In genomic region chr3:140334530-140334929, GRCh38 we compare ENCODE assay signal across 32 cellular contexts.
"Had no signal": no experiment of that assay in that cellular context is flagged by ENCODE, and none has a peak within 500 bp of the region (broad histone marks: within the 10 kb centered on the region; RNA-seq: fewer than 3 reads in every experiment).

No MANE protein-coding gene starts in this region.

- H3K27me3 Mint-ChIP-seq: activated CD4-positive, alpha-beta memory T cell treated with anti-CD3 and anti-CD28 coated beads, Interleukin-2, amount 10 ng/mL, durations not matched to agents 7 days and 5 days; activated CD4-positive, alpha-beta T cell treated with anti-CD3 and anti-CD28 coated beads, Interleukin-2, amount 10 ng/mL, durations not matched to agents 7 days and 5 days; activated naive CD8-positive, alpha-beta T cell; activated T-helper 17 cell treated with anti-CD3 and anti-CD28 coated beads, Interleukin-2, amount 50 U/mL, for 72 hours; dendritic cell treated with granulocyte-macrophage colony-stimulating factor and Interleukin-4, amounts not matched to agents 40 ng/mL and 50 ng/mL, for 4 days; T-helper 17 cell had no signal

- H3K4me1 Mint-ChIP-seq: activated CD4-positive, alpha-beta memory T cell treated with anti-CD3 and anti-CD28 coated beads, Interleukin-2, amount 10 ng/mL, durations not matched to agents 7 days and 5 days; activated CD4-positive, alpha-beta T cell treated with anti-CD3 and anti-CD28 coated beads, Interleukin-2, amount 10 ng/mL, durations not matched to agents 7 days and 5 days; activated T-helper 17 cell treated with anti-CD3 and anti-CD28 coated beads, Interleukin-2, amount 50 U/mL, for 72 hours; central memory CD8-positive, alpha-beta T cell; T-helper 17 cell had no signal

- H3K36me3 Mint-ChIP-seq: activated naive CD8-positive, alpha-beta T cell; WTC11 had no signal

- ATAC-seq: activated T-helper 17 cell treated with anti-CD3 and anti-CD28 coated beads, Interleukin-2, amount 50 U/mL, for 72 hours; foreskin keratinocyte; gastrocnemius medialis; heart right ventricle; T-helper 17 cell; WTC11 had no signal

- DNase-seq: activated CD4-positive, alpha-beta memory T cell treated with anti-CD3 and anti-CD28 coated beads, Interleukin-2, amount 10 ng/mL, durations not matched to agents 7 days and 5 days; activated CD4-positive, alpha-beta T cell treated with anti-CD3 and anti-CD28 coated beads for 1 hour; activated CD4-positive, alpha-beta T cell treated with anti-CD3 and anti-CD28 coated beads for 4 hours; activated CD4-positive, alpha-beta T cell treated with anti-CD3 and anti-CD28 coated beads, Interleukin-2, amount 10 ng/mL, durations not matched to agents 7 days and 5 days; activated CD4-positive, alpha-beta T cell treated with anti-CD3 and anti-CD28 coated beads, Interleukin-2, amount 50 U/mL, for 4 hours; activated CD8-positive, alpha-beta memory T cell treated with anti-CD3 and anti-CD28 coated beads, Interleukin-2, amount 50 U/mL, for 48 hours; activated effector memory CD4-positive, alpha-beta T cell treated with Interleukin-2 at 50 U/mL for 16 hours; activated gamma-delta T cell treated with Interleukin-2 at 50 U/mL for 16 hours; activated naive CD4-positive, alpha-beta T cell treated with anti-CD3 and anti-CD28 coated beads, Interleukin-2, amount 50 U/mL, for 16 hours; activated naive CD4-positive, alpha-beta T cell treated with Interleukin-2 at 50 U/mL for 16 hours; activated T-cell treated with anti-CD3 and anti-CD28 coated beads for 4 hours; activated T-cell treated with anti-CD3 and anti-CD28 coated beads, Interleukin-2, amount 50 U/mL, for 24 hours; activated T-cell treated with anti-CD3 and anti-CD28 coated beads, Interleukin-2, amount 50 U/mL, for 72 hours; amniotic stem cell; anterior cingulate cortex; brain microvascular endothelial cell; dorsolateral prefrontal cortex; effector memory CD4-positive, alpha-beta T cell; endodermal cell; erythroblast; foreskin keratinocyte; gastrocnemius medialis; heart right ventricle; T-helper 1 cell; T-helper 17 cell; T1000 had no signal

- H3K27ac Mint-ChIP-seq: activated CD4-positive, alpha-beta memory T cell treated with anti-CD3 and anti-CD28 coated beads, Interleukin-2, amount 10 ng/mL, durations not matched to agents 7 days and 5 days; activated CD4-positive, alpha-beta T cell treated with anti-CD3 and anti-CD28 coated beads, Interleukin-2, amount 10 ng/mL, durations not matched to agents 7 days and 5 days; activated naive CD8-positive, alpha-beta T cell; activated T-cell treated with anti-CD3 and anti-CD28 coated beads, Interleukin-2, amount 50 U/mL, for 24 hours; activated T-cell treated with anti-CD3 and anti-CD28 coated beads, Interleukin-2, amount 50 U/mL, for 72 hours; activated T-helper 17 cell treated with anti-CD3 and anti-CD28 coated beads, Interleukin-2, amount 50 U/mL, for 72 hours; dendritic cell treated with granulocyte-macrophage colony-stimulating factor and Interleukin-4, amounts not matched to agents 40 ng/mL and 50 ng/mL, for 4 days; endodermal cell; T-helper 17 cell; T-helper 2 cell treated with Interferon-gamma antibody and Interleukin-4, amounts not matched to agents 5 μg/mL and 100 μg/mL, for 36 hours; WTC11 had no signal

- H3K9me3 Mint-ChIP-seq: activated CD4-positive, alpha-beta memory T cell treated with anti-CD3 and anti-CD28 coated beads, Interleukin-2, amount 10 ng/mL, durations not matched to agents 7 days and 5 days; activated CD4-positive, alpha-beta T cell treated with anti-CD3 and anti-CD28 coated beads, Interleukin-2, amount 10 ng/mL, durations not matched to agents 7 days and 5 days; activated T-cell treated with anti-CD3 and anti-CD28 coated beads, Interleukin-2, amount 50 U/mL, for 24 hours; activated T-cell treated with anti-CD3 and anti-CD28 coated beads, Interleukin-2, amount 50 U/mL, for 72 hours; activated T-helper 17 cell treated with anti-CD3 and anti-CD28 coated beads, Interleukin-2, amount 50 U/mL, for 72 hours; dendritic cell treated with granulocyte-macrophage colony-stimulating factor and Interleukin-4, amounts not matched to agents 40 ng/mL and 50 ng/mL, for 4 days; endodermal cell; T-helper 2 cell treated with Interferon-gamma antibody and Interleukin-4, amounts not matched to agents 5 μg/mL and 100 μg/mL, for 36 hours had no signal

- H3K4me3 Mint-ChIP-seq: activated CD4-positive, alpha-beta memory T cell treated with anti-CD3 and anti-CD28 coated beads, Interleukin-2, amount 10 ng/mL, durations not matched to agents 7 days and 5 days; activated CD4-positive, alpha-beta T cell treated with anti-CD3 and anti-CD28 coated beads, Interleukin-2, amount 10 ng/mL, durations not matched to agents 7 days and 5 days; activated naive CD8-positive, alpha-beta T cell; activated T-cell treated with anti-CD3 and anti-CD28 coated beads, Interleukin-2, amount 50 U/mL, for 24 hours; activated T-cell treated with anti-CD3 and anti-CD28 coated beads, Interleukin-2, amount 50 U/mL, for 72 hours; activated T-helper 17 cell treated with anti-CD3 and anti-CD28 coated beads, Interleukin-2, amount 50 U/mL, for 72 hours; central memory CD8-positive, alpha-beta T cell; dendritic cell treated with granulocyte-macrophage colony-stimulating factor and Interleukin-4, amounts not matched to agents 40 ng/mL and 50 ng/mL, for 4 days; endodermal cell; T-helper 17 cell; T-helper 2 cell treated with Interferon-gamma antibody and Interleukin-4, amounts not matched to agents 5 μg/mL and 100 μg/mL, for 36 hours; WTC11 had no signal
